8 cellular contexts compared by ENCODE assay signal in genomic region chr19:7522072-7522922, GRCh38. TPM values are rescaled to one million over a fixed set of nuclear protein-coding genes. Genes with fewer than 3 reads are reported as not detected.
DNase-seq lines count a peak whose midpoint lies in the region; ATAC-seq and TF ChIP-seq lines count a peak whose summit lies in the region.

Gene MCOLN1 (plus strand): TSS chr19:7522624. CDS start chr19:7522751, 127 bp downstream.

- WGBS in GM23248 (ENCODE audit: low coverage in 1 of 2, low lambda C conversion rate in 2 of 2, missing lambda C conversion rate in 2 of 2), 2 experiments = 1 to 2% methylated on average over 50 to 57 of the region's 65 CpGs

- in situ Hi-C loops in GM23248 (cut with MboI) = no loop called here

- no peaks in the 10 kb centered on the region; the same call in 1 of the 2 replicates for H3F3A ChIP-seq in GM23248 (ENCODE audit: insufficient read depth)

- no peaks in the 10 kb centered on the region for H3K27me3 Mint-ChIP-seq in natural killer cell (ENCODE audit: low read depth in 2 of 2)

- H3K9me3 ChIP-seq in GM23248 (ENCODE audit: low read depth) (no peaks in the 10 kb centered on the region), fibroblast of lung (ENCODE audit: control insufficient read depth, insufficient read depth, low read depth, low read length) (no peaks in the 10 kb centered on the region)

- no peaks in the 10 kb centered on the region for H3K9me2 ChIP-seq in GM23248 (ENCODE audit: insufficient read depth)

- H3K4me1 Mint-ChIP-seq in natural killer cell = peaks cover 11% of the 10 kb centered on the region in 2 donors

- no peaks in the 10 kb centered on the region for H3K36me3 Mint-ChIP-seq in natural killer cell

- no peaks in the 10 kb centered on the region for H3K36me3 ChIP-seq in GM23248 (ENCODE audit: low read depth)
- peaks cover 9% of the 10 kb centered on the region for H3K36me3 ChIP-seq in fibroblast of lung (ENCODE audit: control insufficient read depth, insufficient read depth, low read length)

- H2AFZ ChIP-seq in GM23248 (peak within 1 kb of the TSS; percentile 79), fibroblast of lung (ENCODE audit: low read length) (peak within 1 kb of the TSS; percentile 85)

- no peaks in the 10 kb centered on the region for H3K9me3 Mint-ChIP-seq in natural killer cell

- DNase-seq in DMS79 treated with DMSO at 0.1 percent for 48 hours (lab: John Stamatoyannopoulos, UW) = peak; percentile 93
- peak; percentile 100 for DNase-seq in GM23248
- DNase-seq in LHCN-M2 (ENCODE audit: low read depth) = peak; percentile 95
- peak; percentile 94 for DNase-seq in RPMI7951 (ENCODE audit: low read depth)
- DNase-seq in activated T-helper 1 cell treated with anti-CD3 and anti-CD28 coated beads, Interleukin-2, amount 50 U/mL, for 16 hours (ENCODE audit: low read depth in 1 of 2, low spot score in 1 of 2) = peak; percentile 99 to 100
- peak; percentile 91 to 95 for DNase-seq in fibroblast of lung (ENCODE audit: low read depth in 2 of 2)
- peak; percentile 100 for DNase-seq in natural killer cell
- DNase-seq in stimulated activated naive CD4-positive, alpha-beta T cell treated with Interleukin-2 at 50 U/mL for 16 hours (lab: John Stamatoyannopoulos, UW) = peak; percentile 98

- H3K4me3 Mint-ChIP-seq in natural killer cell = peak within 1 kb of the TSS; percentile 92

- peak; percentile 93 to 96 (median 95) for ATAC-seq in natural killer cell

- TF ChIP-seq CTCF in fibroblast of lung (conservative IDR thresholded peaks at IDR 0.05 in 1 of 2, IDR thresholded peaks at IDR 0.05 in 1 of 2; ENCODE audit: low read depth in 1 of 2, low read length in 2 of 2) = no peak
- no peak for TF ChIP-seq CTCF in natural killer cell (IDR thresholded peaks at IDR 0.05)

- intact Hi-C loops in natural killer cell (cut with micrococcal nuclease) = loop anchor here (1.0 kb wide), 1 partner anchor 12 kb away; no protein-coding TSS in a partner anchor

- peak within 1 kb of the TSS; percentile 68 to 87 for H3K27ac Mint-ChIP-seq in natural killer cell

- H3K4me3 ChIP-seq in GM23248 (peak within 1 kb of the TSS; percentile 77), fibroblast of lung (replicated peaks in 1 of 4; ENCODE audit: control extremely low read depth in 1 of 4, insufficient read depth in 1 of 4, low read depth in 3 of 4, low read length in 4 of 4) (peak within 1 kb of the TSS; percentile 61 to 87 (median 75))

- H3K27me3 ChIP-seq in GM23248 (replicated peaks; ENCODE audit: insufficient read depth) (no peaks in the 10 kb centered on the region), fibroblast of lung (ENCODE audit: control insufficient read depth, insufficient read depth, low read length) (no peaks in the 10 kb centered on the region)

- H4K20me1 ChIP-seq in GM23248 (ENCODE audit: insufficient read depth) (no peaks in the 10 kb centered on the region), fibroblast of lung (ENCODE audit: control insufficient read depth, extremely low read depth, insufficient read depth, low read length) (no peaks in the 10 kb centered on the region)

- peak within 1 kb of the TSS; percentile 16; the same call in 1 of the 2 replicates for H3K27ac ChIP-seq in GM23248
- H3K27ac ChIP-seq in fibroblast of lung (ENCODE audit: insufficient read depth, low read length) = peak within 1 kb of the TSS; percentile 28

- H3K4me1 ChIP-seq in GM23248 (ENCODE audit: insufficient read depth) (peaks cover 8% of the 10 kb centered on the region), fibroblast of lung (ENCODE audit: control insufficient read depth, extremely low read depth, insufficient read depth, low read length) (peaks cover 2% of the 10 kb centered on the region)

- H3K9ac ChIP-seq in GM23248 (peak within 1 kb of the TSS; percentile 86), fibroblast of lung (ENCODE audit: insufficient read depth, low read length) (peak within 1 kb of the TSS; percentile 44)

- H3K79me2 ChIP-seq in GM23248 (ENCODE audit: insufficient read depth) = peaks cover 24% of the 10 kb centered on the region
- H3K79me2 ChIP-seq in fibroblast of lung (ENCODE audit: control insufficient read depth, insufficient read depth, low read length) = peaks cover 2% of the 10 kb centered on the region

- H3K4me2 ChIP-seq in GM23248 (ENCODE audit: unreplicated experiment) (peak within 1 kb of the TSS; percentile 95), fibroblast of lung (ENCODE audit: extremely low read depth, insufficient read depth, low read length) (peak within 1 kb of the TSS; percentile 92)

RNA-seq across cellular contexts. Expression of gene MCOLN1, which starts in this region (rescaled TPM):
- 4.9 and 5.9 TPM in 2 replicates for total RNA-seq in GM23248 (2014; rRNA removed; shearing (Covaris generic))
- 28.6 TPM in 2 replicates for polyA plus RNA-seq in GM23248 (2016; fragmentation: Nextera tagmentation; extraction: Ambion mirVana)
- 7.4 and 8.9 TPM in 2 replicates for total RNA-seq in LHCN-M2 (2014; rRNA removed)
- 27.1 TPM for polyA plus RNA-seq in LHCN-M2 (2012)
- 2.0 and 3.5 TPM in 2 replicates for total RNA-seq in RPMI7951 (2014; rRNA removed; shearing (Covaris generic))
- total RNA-seq in fibroblast of lung = 3.9 and 4.0 TPM in 2 replicates
- 15.1 and 20.5 TPM in 2 replicates for polyA plus RNA-seq in fibroblast of lung
- 14.8 and 17.3 TPM in 2 replicates for polyA plus RNA-seq in fibroblast of lung (2012)
- 62.3 and 81.6 TPM in 2 replicates for polyA minus RNA-seq in fibroblast of lung (ENCODE audit: low replicate concordance)
- total RNA-seq in natural killer cell = 10 to 100 TPM; 22.9 to 37.6 (median 27.8) TPM

Comparison
In these comparisons a context has a peak if more than half of its experiments do, and no peak if none do; other contexts are left out.
1. Peak in every context shown above with its lines: DNase-seq, ATAC-seq, H3K4me3 ChIP-seq and H3K27ac ChIP-seq.